19 cellular contexts compared by ENCODE assay signal in the genomic region with DNA sequence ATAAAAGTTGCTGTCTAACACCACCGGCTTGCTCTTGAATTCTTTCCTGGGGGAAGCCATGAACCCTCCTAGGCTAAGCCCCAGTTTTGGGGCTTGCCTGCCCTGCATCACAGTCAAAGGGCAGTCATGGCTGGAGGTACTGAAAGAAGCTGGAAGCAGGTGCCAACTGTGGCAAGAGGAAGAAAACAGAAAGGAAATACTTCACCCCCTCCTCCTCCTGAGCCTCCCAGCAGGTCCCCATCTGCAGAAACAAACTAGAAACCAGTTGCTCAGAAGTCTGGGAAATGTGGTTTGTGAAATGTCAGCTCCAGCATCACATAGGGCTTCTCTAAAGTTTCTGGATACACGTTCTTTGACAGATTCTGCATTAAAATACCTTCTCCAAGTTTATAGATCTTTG.
"Had no signal": no experiment of that assay in that cellular context is flagged by ENCODE, and none has a peak within 500 bp of the region (broad histone marks: within the 10 kb centered on the region; RNA-seq: fewer than 3 reads in every experiment).

No MANE protein-coding gene starts in this region.

- H3K36me3 ChIP-seq: colonic mucosa, gastroesophageal sphincter, heart right ventricle, left lung, lower lobe of right lung had no signal

- H3K27me3 ChIP-seq: colonic mucosa, foreskin keratinocyte, gastroesophageal sphincter, heart right ventricle, left lung had no signal

- H3K4me1 ChIP-seq: colonic mucosa, foreskin keratinocyte, heart right ventricle, left lung, lower lobe of right lung had no signal

- H3K27ac ChIP-seq: colonic mucosa, epithelial cell of prostate, foreskin keratinocyte, gastroesophageal sphincter, heart right ventricle, left lung, lower lobe of right lung had no signal

- DNase-seq: colonic mucosa; cortex of kidney; effector CD8-positive, alpha-beta T cell; effector memory CD8-positive, alpha-beta T cell; endodermal cell; erythroblast; foreskin keratinocyte; heart right ventricle; hippocampal formation; left cardiac atrium; left lung; left ventricle myocardium superior; lower lobe of right lung; mesenchymal stem cell; midbrain; naive thymus-derived CD4-positive, alpha-beta T cell had no signal

- H3K9me3 ChIP-seq: colonic mucosa, gastroesophageal sphincter had no signal

- ATAC-seq: effector memory CD8-positive, alpha-beta T cell; esophagus mucosa; foreskin keratinocyte; gastroesophageal sphincter; heart right ventricle; left cardiac atrium; left lung; left ventricle myocardium superior; lower lobe of right lung; naive thymus-derived CD4-positive, alpha-beta T cell had no signal

- H3K4me3 ChIP-seq: colonic mucosa, gastroesophageal sphincter, heart right ventricle, left lung, lower lobe of right lung had no signal
